ENCODE assay signal across 13 cellular contexts in genomic region chr1:169538998-169539871, GRCh38. TPM values are rescaled to one million over a fixed set of nuclear protein-coding genes. Genes with fewer than 3 reads are reported as not detected.
DNase-seq lines count a peak whose midpoint lies in the region; ATAC-seq and TF ChIP-seq lines count a peak whose summit lies in the region.
"Had no signal": no experiment of that assay in that cellular context is flagged by ENCODE, and none has a peak within 500 bp of the region (broad histone marks: within the 10 kb centered on the region; RNA-seq: fewer than 3 reads in every experiment).

No MANE protein-coding gene starts in this region.

- H3F3A ChIP-seq in GM23248 (ENCODE audit: insufficient read depth) = no peaks in the 10 kb centered on the region

- no peak overlapping the region for H2AFZ ChIP-seq in GM23248

- no peak overlapping the region for H3K9ac ChIP-seq in GM23248

- H3K36me3 Mint-ChIP-seq in stimulated activated effector memory CD8-positive, alpha-beta T cell treated with anti-CD3 and anti-CD28 coated beads, Interleukin-12 subunit alpha, Interleukin-12 subunit beta, amount 100 ng/mL, for 72 hours = peaks cover 44% of the 10 kb centered on the region

- no peaks in the 10 kb centered on the region for H3K9me2 ChIP-seq in GM23248 (ENCODE audit: insufficient read depth)

- H3K9me3 ChIP-seq in GM23248 (ENCODE audit: low read depth) (no peaks in the 10 kb centered on the region), Panc1 (ENCODE audit: control insufficient read depth, insufficient read depth, low read depth, low read length) (no peaks in the 10 kb centered on the region)
- H3K9me3 ChIP-seq: ascending aorta, esophagus muscularis mucosa, pancreas, thyroid gland had no signal

- DNase-seq in GM23248 (peak; percentile 71), Panc1 (ENCODE audit: low read depth, low spot score) (no peak), fibroblast of gingiva (ENCODE audit: low read depth) (peak; percentile 46), NCI-H524 (lab: John Stamatoyannopoulos, UW) (no peak)
- no peak for DNase-seq in stimulated activated effector memory CD8-positive, alpha-beta T cell treated with anti-CD3 and anti-CD28 coated beads, Interleukin-12 subunit alpha, Interleukin-12 subunit beta, amount 100 ng/mL, for 72 hours (ENCODE audit: low spot score in 2 of 2)
- no peak for DNase-seq in activated CD8-positive, alpha-beta memory T cell treated with anti-CD3 and anti-CD28 coated beads, Interleukin-2, amount 50 U/mL, for 4 hours
- DNase-seq: NCI-H524 treated with DMSO at 0.1 percent for 48 hours, pancreas, T-helper 17 cell, thyroid gland had no signal

- no peaks in the 10 kb centered on the region for H3K4me1 Mint-ChIP-seq in stimulated activated effector memory CD8-positive, alpha-beta T cell treated with anti-CD3 and anti-CD28 coated beads, Interleukin-12 subunit alpha, Interleukin-12 subunit beta, amount 100 ng/mL, for 72 hours
- H3K4me1 Mint-ChIP-seq: T-helper 17 cell had no signal

- WGBS in GM23248 (ENCODE audit: low coverage in 1 of 2, low lambda C conversion rate in 2 of 2, missing lambda C conversion rate in 2 of 2), 2 experiments = 74 to 80% methylated on average over 3 of the region's 3 CpGs

- H3K36me3 ChIP-seq in GM23248 (ENCODE audit: low read depth) (no peaks in the 10 kb centered on the region), Panc1 (ENCODE audit: control insufficient read depth, insufficient read depth, low read length) (no peaks in the 10 kb centered on the region)
- H3K36me3 ChIP-seq: ascending aorta, pancreas, thyroid gland had no signal

- BruUV-seq in Panc1 (replicated peaks; lab: Mats Ljungman, UMichigan) = no TSS peak

- no peak overlapping the region for H3K4me2 ChIP-seq in GM23248 (ENCODE audit: unreplicated experiment)

- H4K20me1 ChIP-seq in GM23248 (ENCODE audit: insufficient read depth) = no peaks in the 10 kb centered on the region

- TF ChIP-seq CTCF in Panc1 (IDR thresholded peaks at IDR 0.05) = no peak

- in situ Hi-C loops in GM23248 (cut with MboI) (no loop called here), Panc1 (cut with HindIII; ENCODE audit: low pct_unique_long_range_greater_than_20kb, low sequenced_read_pairs) (no loop called here)

- H3K27me3 ChIP-seq in GM23248 (replicated peaks; ENCODE audit: insufficient read depth) (no peaks in the 10 kb centered on the region), Panc1 (ENCODE audit: control insufficient read depth, insufficient read depth, low read length) (no peaks in the 10 kb centered on the region; the same call in 1 of the 2 replicates)
- H3K27me3 ChIP-seq: ascending aorta, esophagus muscularis mucosa, pancreas, thyroid gland had no signal

- no peak overlapping the region for H3K27ac Mint-ChIP-seq in stimulated activated effector memory CD8-positive, alpha-beta T cell treated with anti-CD3 and anti-CD28 coated beads, Interleukin-12 subunit alpha, Interleukin-12 subunit beta, amount 100 ng/mL, for 72 hours
- H3K27ac Mint-ChIP-seq: T-helper 17 cell had no signal

- H3K4me1 ChIP-seq in GM23248 (ENCODE audit: insufficient read depth) = no peaks in the 10 kb centered on the region
- H3K4me1 ChIP-seq in Panc1 (ENCODE audit: control insufficient read depth, insufficient read depth, low read length) = no peaks in the 10 kb centered on the region
- H3K4me1 ChIP-seq: ascending aorta, esophagus muscularis mucosa, pancreas, thyroid gland had no signal

- no peaks in the 10 kb centered on the region for H3K79me2 ChIP-seq in GM23248 (ENCODE audit: insufficient read depth)

- peak; percentile 51 for ATAC-seq in Panc1
- peak; percentile 49 for ATAC-seq in stimulated activated effector memory CD8-positive, alpha-beta T cell treated with anti-CD3 and anti-CD28 coated beads, Interleukin-12 subunit alpha, Interleukin-12 subunit beta, amount 100 ng/mL, for 72 hours
- no peak for ATAC-seq in HG03432 (IDR thresholded peaks at IDR 0.05; ENCODE audit: unreplicated experiment)
- ATAC-seq: T-helper 17 cell had no signal

- POLR2A ChIA-PET in Panc1 (lab: Charles Lee) = no interaction called here

- H3K4me3 ChIP-seq in GM23248 (no peak overlapping the region), Panc1 (ENCODE audit: low read depth in 2 of 2, low read length in 2 of 2) (no peak overlapping the region)
- H3K4me3 ChIP-seq: ascending aorta, esophagus muscularis mucosa, pancreas, thyroid gland had no signal

- H3K4me3 Mint-ChIP-seq in stimulated activated effector memory CD8-positive, alpha-beta T cell treated with anti-CD3 and anti-CD28 coated beads, Interleukin-12 subunit alpha, Interleukin-12 subunit beta, amount 100 ng/mL, for 72 hours = no peak overlapping the region
- H3K4me3 Mint-ChIP-seq: T-helper 17 cell had no signal

- intact Hi-C loops in Panc1 (cut with micrococcal nuclease; ENCODE audit: unreplicated experiment) = no loop called here

- CTCF ChIA-PET in Panc1 (lab: Charles Lee) = no interaction called here

- H3K9me3 Mint-ChIP-seq in stimulated activated effector memory CD8-positive, alpha-beta T cell treated with anti-CD3 and anti-CD28 coated beads, Interleukin-12 subunit alpha, Interleukin-12 subunit beta, amount 100 ng/mL, for 72 hours = no peaks in the 10 kb centered on the region

- H3K27ac ChIP-seq in GM23248 = no peak overlapping the region
- no peak overlapping the region for H3K27ac ChIP-seq in Panc1 (ENCODE audit: low read length)
- H3K27ac ChIP-seq: ascending aorta, esophagus muscularis mucosa, pancreas, thyroid gland had no signal

RNA-seq across cellular contexts. Expression of gene F5, which starts 47.0 kb away (rescaled TPM):
- not detected in 2 replicates for total RNA-seq in GM23248 (2014; rRNA removed; shearing (Covaris generic))
- polyA plus RNA-seq in GM23248 (2016; fragmentation: Nextera tagmentation; extraction: Ambion mirVana) = not detected in 2 replicates
- 0.08 TPM for total RNA-seq in Panc1 (2021; ENCODE audit: unreplicated experiment)
- polyA plus RNA-seq in Panc1 (2012; ENCODE audit: insufficient read length) = not detected
- total RNA-seq: ascending aorta had no signal

RNA-seq across cellular contexts. Expression of gene SLC19A2, which starts 53.5 kb away (rescaled TPM):
- 7.1 and 7.6 TPM in 2 replicates for total RNA-seq in GM23248 (2014; rRNA removed; shearing (Covaris generic))
- 2.1 and 2.6 TPM in 2 replicates for polyA plus RNA-seq in GM23248 (2016; fragmentation: Nextera tagmentation; extraction: Ambion mirVana)
- 10.8 TPM for total RNA-seq in Panc1 (2021; ENCODE audit: unreplicated experiment)
- polyA plus RNA-seq in Panc1 (2012; ENCODE audit: insufficient read length) = 4.7 TPM

Comparison
In these comparisons a context has a peak if more than half of its experiments do, and no peak if none do; other contexts are left out.
1. DNase-seq: peak in GM23248 (single experiment) and fibroblast of gingiva (single experiment); none in Panc1 (single experiment), stimulated activated effector memory CD8-positive, alpha-beta T cell treated with anti-CD3 and anti-CD28 coated beads, Interleukin-12 subunit alpha, Interleukin-12 subunit beta, amount 100 ng/mL, for 72 hours (0 of 2), NCI-H524 (0 of 2) and activated CD8-positive, alpha-beta memory T cell treated with anti-CD3 and anti-CD28 coated beads, Interleukin-2, amount 50 U/mL, for 4 hours (single experiment).